Comparison of ENCODE assay signal across 29 cellular contexts in the genomic region with DNA sequence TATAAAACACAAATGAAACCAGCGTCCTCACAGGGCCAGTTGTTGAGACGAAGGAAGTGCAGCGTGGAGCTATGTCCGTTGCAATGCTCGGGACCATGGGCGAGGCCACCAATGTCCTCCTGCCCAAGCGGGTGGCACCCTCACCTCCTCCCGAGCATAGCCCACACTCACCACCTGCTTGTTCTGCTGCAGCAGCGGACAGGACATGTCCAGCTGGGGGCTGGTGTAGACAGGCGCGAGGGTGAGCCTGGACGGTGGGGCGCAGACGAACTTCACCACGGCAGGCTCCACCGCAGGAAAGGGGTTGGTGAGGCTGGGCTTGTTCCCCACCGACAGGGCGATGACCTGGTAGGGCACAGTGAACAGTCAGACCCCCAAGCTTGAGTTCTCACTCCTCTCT.
"Had no signal": no experiment of that assay in that cellular context is flagged by ENCODE, and none has a peak within 500 bp of the region (broad histone marks: within the 10 kb centered on the region; RNA-seq: fewer than 3 reads in every experiment).

No MANE protein-coding gene starts in this region.

- H3K9ac ChIP-seq: neural progenitor cell had no signal

- H3K4me3 ChIP-seq: left lung, lower lobe of right lung, neural progenitor cell, ovary, right atrium auricular region, right lobe of liver, smooth muscle cell, testis, thyroid gland, transverse colon, upper lobe of left lung, vagina had no signal

- H3K9me3 ChIP-seq: left lung, lower lobe of right lung, ovary, right atrium auricular region, right lobe of liver, testis, thyroid gland, transverse colon, upper lobe of left lung, vagina had no signal

- H3K36me3 ChIP-seq: neural progenitor cell, ovary, right atrium auricular region, transverse colon, vagina had no signal

- H3K4me3 Mint-ChIP-seq: immature natural killer cell; mesothelial cell of epicardium; naive B cell; natural killer cell; nephron progenitor cell; neural progenitor cell; stimulated activated naive CD8-positive, alpha-beta T cell treated with anti-CD3 and anti-CD28 coated beads, Interleukin-15, amount 100 ng/mL, for 72 hours had no signal

- H3K9me3 Mint-ChIP-seq: immature natural killer cell; mesothelial cell of epicardium; naive B cell; natural killer cell; nephron progenitor cell; neural progenitor cell; stimulated activated naive CD8-positive, alpha-beta T cell treated with anti-CD3 and anti-CD28 coated beads, Interleukin-15, amount 100 ng/mL, for 72 hours had no signal

- ATAC-seq: left colon; left lung; lower lobe of right lung; natural killer cell; right lobe of liver; stimulated activated naive CD8-positive, alpha-beta T cell treated with anti-CD3 and anti-CD28 coated beads, Interleukin-15, amount 100 ng/mL, for 72 hours had no signal

- H3K4me1 ChIP-seq: lower lobe of right lung, neural progenitor cell, right atrium auricular region, right lobe of liver, testis, thyroid gland, transverse colon, upper lobe of left lung, vagina had no signal

- H3K27me3 Mint-ChIP-seq: naive B cell; progenitor cell of endocrine pancreas; stimulated activated naive CD8-positive, alpha-beta T cell treated with anti-CD3 and anti-CD28 coated beads, Interleukin-15, amount 100 ng/mL, for 72 hours had no signal

- H2AFZ ChIP-seq: neural progenitor cell had no signal

- H3K27ac ChIP-seq: left lung, lower lobe of right lung, neural progenitor cell, ovary, right atrium auricular region, right lobe of liver, testis, thyroid gland, transverse colon, upper lobe of left lung, vagina had no signal

- DNase-seq: hypothalamus; immature natural killer cell; kidney; left colon; lower lobe of right lung; mammary epithelial cell; mesenchymal stem cell; naive B cell; natural killer cell; nephron progenitor cell; ovary; right lobe of liver; stimulated activated CD4-positive, alpha-beta T cell treated with anti-CD3 and anti-CD28 coated beads, Interleukin-1b, Interleukin-23, amount 100 ng/mL, for 48 hours; stimulated activated CD4-positive, alpha-beta T cell treated with anti-CD3 and anti-CD28 coated beads, Interleukin-2, amount 100 ng/mL, for 48 hours; stimulated activated CD4-positive, alpha-beta T cell treated with anti-CD3 and anti-CD28 coated beads, Interleukin-4, amount 100 ng/mL, for 4 hours; stimulated activated CD8-positive, alpha-beta memory T cell treated with anti-CD3 and anti-CD28 coated beads, Interleukin-4, amount 100 ng/mL, for 48 hours; stimulated activated naive CD4-positive, alpha-beta T cell treated with Interleukin-2 at 50 U/mL for 16 hours; stimulated activated naive CD8-positive, alpha-beta T cell treated with anti-CD3 and anti-CD28 coated beads, Interleukin-15, amount 100 ng/mL, for 72 hours; testis; thyroid gland; transverse colon; upper lobe of left lung had no signal

- H3K27ac Mint-ChIP-seq: mesothelial cell of epicardium, nephron progenitor cell, neural progenitor cell, progenitor cell of endocrine pancreas had no signal

- H3K27me3 ChIP-seq: left lung, neural progenitor cell, ovary, right atrium auricular region, right lobe of liver, testis, thyroid gland, transverse colon, upper lobe of left lung, vagina had no signal

- H3K4me1 Mint-ChIP-seq: mesothelial cell of epicardium, neural progenitor cell had no signal

- H3K4me2 ChIP-seq: neural progenitor cell, smooth muscle cell had no signal
